Comparison of ENCODE assay signal across 1 cellular context in the genomic region with DNA sequence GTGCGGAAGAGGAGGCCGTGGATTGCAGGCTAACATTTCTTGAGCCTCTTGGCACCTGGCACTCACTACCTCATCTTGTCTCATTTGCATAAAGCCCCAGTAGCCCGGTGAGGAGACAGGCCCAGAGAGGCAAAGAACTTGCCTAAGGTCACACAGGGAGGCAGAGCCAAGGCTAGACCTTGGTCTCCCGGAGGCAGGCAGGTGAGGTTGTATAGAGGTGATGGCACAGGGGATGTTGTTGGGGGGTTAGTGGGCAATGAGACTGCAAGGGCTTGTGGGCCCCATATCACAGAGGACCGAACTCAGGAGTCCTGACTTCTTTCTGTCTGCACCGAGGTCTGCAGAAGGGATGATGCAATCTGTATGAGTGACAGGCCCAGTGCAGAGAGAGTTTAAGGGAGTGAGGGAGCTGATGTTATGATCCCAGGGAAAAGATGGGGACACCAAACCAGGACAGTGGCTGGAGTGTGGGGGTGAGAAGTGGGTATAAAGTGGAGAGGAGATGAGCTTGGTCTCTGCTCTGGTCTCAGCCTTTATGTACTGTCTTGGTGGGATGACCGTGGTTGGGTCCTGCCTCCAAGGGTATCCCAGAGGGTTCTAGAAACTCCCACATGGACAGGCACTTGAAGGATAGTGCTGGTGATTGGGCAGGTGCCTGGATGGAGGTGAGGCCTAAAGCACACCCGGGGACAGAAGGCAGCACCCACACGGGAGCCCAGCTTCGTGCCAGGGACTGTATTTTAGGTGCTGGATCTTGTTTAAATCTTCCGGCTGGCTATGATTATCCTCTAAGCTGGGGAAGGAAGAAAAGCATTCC.
TF ChIP-seq lines count a peak whose summit lies in the region.

No MANE protein-coding gene starts in this region.

TF ChIP-seq in HepG2, 621 proteins besides CTCF, POLR2A, EP300 and RAD21 (continued from another document and continues in another):
- TF ChIP-seq, protein P1, sequence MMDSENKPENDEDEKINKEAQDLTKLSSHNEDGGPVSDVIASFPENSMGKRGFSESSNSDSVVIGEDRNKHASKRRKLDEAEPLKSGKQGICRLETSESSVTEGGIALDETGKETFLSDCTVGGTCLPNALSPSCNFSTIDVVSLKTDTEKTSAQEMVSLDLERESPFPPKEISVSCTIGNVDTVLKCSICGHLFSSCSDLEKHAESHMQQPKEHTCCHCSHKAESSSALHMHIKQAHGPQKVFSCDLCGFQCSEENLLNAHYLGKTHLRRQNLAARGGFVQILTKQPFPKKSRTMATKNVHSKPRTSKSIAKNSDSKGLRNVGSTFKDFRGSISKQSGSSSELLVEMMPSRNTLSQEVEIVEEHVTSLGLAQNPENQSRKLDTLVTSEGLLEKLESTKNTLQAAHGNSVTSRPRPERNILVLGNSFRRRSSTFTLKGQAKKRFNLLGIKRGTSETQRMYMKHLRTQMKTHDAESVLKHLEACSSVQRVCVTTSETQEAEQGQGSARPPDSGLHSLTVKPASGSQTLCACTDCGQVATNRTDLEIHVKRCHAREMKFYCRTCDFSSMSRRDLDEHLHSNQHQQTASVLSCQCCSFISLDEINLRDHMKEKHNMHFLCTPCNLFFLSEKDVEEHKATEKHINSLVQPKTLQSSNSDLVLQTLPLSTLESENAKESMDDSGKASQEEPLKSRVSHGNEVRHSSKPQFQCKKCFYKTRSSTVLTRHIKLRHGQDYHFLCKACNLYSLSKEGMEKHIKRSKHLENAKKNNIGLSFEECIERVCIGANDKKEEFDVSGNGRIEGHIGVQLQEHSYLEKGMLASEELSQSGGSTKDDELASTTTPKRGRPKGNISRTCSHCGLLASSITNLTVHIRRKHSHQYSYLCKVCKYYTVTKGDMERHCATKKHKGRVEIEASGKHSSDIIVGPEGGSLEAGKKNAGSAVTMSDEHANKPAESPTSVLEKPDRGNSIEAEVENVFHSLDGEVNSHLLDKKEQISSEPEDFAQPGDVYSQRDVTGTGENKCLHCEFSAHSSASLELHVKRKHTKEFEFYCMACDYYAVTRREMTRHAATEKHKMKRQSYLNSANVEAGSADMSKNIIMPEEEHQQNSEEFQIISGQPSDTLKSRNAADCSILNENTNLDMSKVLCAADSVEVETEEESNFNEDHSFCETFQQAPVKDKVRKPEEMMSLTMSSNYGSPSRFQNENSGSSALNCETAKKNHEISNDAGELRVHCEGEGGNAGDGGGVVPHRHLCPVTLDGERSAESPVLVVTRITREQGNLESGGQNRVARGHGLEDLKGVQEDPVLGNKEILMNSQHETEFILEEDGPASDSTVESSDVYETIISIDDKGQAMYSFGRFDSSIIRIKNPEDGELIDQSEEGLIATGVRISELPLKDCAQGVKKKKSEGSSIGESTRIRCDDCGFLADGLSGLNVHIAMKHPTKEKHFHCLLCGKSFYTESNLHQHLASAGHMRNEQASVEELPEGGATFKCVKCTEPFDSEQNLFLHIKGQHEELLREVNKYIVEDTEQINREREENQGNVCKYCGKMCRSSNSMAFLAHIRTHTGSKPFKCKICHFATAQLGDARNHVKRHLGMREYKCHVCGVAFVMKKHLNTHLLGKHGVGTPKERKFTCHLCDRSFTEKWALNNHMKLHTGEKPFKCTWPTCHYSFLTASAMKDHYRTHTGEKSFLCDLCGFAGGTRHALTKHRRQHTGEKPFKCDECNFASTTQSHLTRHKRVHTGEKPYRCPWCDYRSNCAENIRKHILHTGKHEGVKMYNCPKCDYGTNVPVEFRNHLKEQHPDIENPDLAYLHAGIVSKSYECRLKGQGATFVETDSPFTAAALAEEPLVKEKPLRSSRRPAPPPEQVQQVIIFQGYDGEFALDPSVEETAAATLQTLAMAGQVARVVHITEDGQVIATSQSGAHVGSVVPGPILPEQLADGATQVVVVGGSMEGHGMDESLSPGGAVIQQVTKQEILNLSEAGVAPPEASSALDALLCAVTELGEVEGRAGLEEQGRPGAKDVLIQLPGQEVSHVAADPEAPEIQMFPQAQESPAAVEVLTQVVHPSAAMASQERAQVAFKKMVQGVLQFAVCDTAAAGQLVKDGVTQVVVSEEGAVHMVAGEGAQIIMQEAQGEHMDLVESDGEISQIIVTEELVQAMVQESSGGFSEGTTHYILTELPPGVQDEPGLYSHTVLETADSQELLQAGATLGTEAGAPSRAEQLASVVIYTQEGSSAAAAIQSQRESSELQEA (CRISPR knock-in tag; IDR thresholded peaks at IDR 0.05; ENCODE audit: not compliant biosample characterization) = peak; percentile 68
- TF ChIP-seq, protein P2, sequence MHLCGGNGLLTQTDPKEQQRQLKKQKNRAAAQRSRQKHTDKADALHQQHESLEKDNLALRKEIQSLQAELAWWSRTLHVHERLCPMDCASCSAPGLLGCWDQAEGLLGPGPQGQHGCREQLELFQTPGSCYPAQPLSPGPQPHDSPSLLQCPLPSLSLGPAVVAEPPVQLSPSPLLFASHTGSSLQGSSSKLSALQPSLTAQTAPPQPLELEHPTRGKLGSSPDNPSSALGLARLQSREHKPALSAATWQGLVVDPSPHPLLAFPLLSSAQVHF (CRISPR knock-in tag; IDR thresholded peaks at IDR 0.05) = no peak
- 0 out of 2 replicates have a peak, but pooled peaks have one; percentile 41 for TF ChIP-seq ZNF343 (CRISPR knock-in tag; IDR thresholded peaks at IDR 0.05)
- TF ChIP-seq, protein P3, sequence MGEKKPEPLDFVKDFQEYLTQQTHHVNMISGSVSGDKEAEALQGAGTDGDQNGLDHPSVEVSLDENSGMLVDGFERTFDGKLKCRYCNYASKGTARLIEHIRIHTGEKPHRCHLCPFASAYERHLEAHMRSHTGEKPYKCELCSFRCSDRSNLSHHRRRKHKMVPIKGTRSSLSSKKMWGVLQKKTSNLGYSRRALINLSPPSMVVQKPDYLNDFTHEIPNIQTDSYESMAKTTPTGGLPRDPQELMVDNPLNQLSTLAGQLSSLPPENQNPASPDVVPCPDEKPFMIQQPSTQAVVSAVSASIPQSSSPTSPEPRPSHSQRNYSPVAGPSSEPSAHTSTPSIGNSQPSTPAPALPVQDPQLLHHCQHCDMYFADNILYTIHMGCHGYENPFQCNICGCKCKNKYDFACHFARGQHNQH (CRISPR knock-in tag; IDR thresholded peaks at IDR 0.05) = 0 out of 2 replicates have a peak, but pooled peaks have one; percentile 10
- TF ChIP-seq RBFOX2 (IDR thresholded peaks at IDR 0.05; ENCODE audit: low read depth, low read length) = peak; percentile 28; the same call in 1 of the 2 replicates
- 0 out of 2 replicates have a peak, but pooled peaks have one; percentile 57 for TF ChIP-seq TSC22D2 (CRISPR knock-in tag; IDR thresholded peaks at IDR 0.05; ENCODE audit: borderline replicate concordance)
- 0 out of 2 replicates have a peak, but pooled peaks have one; percentile 6 for TF ChIP-seq MED1 (CRISPR knock-in tag; IDR thresholded peaks at IDR 0.05)
- TF ChIP-seq ZNF556 (CRISPR knock-in tag; IDR thresholded peaks at IDR 0.05; ENCODE audit: borderline replicate concordance) = 0 out of 2 replicates have a peak, but pooled peaks have one; percentile 21
- TF ChIP-seq, protein P4, sequence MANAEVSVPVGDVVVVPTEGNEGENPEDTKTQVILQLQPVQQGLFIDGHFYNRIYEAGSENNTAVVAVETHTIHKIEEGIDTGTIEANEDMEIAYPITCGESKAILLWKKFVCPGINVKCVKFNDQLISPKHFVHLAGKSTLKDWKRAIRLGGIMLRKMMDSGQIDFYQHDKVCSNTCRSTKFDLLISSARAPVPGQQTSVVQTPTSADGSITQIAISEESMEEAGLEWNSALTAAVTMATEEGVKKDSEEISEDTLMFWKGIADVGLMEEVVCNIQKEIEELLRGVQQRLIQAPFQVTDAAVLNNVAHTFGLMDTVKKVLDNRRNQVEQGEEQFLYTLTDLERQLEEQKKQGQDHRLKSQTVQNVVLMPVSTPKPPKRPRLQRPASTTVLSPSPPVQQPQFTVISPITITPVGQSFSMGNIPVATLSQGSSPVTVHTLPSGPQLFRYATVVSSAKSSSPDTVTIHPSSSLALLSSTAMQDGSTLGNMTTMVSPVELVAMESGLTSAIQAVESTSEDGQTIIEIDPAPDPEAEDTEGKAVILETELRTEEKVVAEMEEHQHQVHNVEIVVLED (CRISPR knock-in tag; IDR thresholded peaks at IDR 0.05; ENCODE audit: borderline replicate concordance) = peak; percentile 36; the same call in 1 of the 2 replicates
- TF ChIP-seq ZNF577 (CRISPR knock-in tag; IDR thresholded peaks at IDR 0.05; ENCODE audit: borderline replicate concordance, low read depth) = no peak
- peak; percentile 93 for TF ChIP-seq KDM1A (CRISPR knock-in tag; IDR thresholded peaks at IDR 0.05)
- TF ChIP-seq, protein P5, sequence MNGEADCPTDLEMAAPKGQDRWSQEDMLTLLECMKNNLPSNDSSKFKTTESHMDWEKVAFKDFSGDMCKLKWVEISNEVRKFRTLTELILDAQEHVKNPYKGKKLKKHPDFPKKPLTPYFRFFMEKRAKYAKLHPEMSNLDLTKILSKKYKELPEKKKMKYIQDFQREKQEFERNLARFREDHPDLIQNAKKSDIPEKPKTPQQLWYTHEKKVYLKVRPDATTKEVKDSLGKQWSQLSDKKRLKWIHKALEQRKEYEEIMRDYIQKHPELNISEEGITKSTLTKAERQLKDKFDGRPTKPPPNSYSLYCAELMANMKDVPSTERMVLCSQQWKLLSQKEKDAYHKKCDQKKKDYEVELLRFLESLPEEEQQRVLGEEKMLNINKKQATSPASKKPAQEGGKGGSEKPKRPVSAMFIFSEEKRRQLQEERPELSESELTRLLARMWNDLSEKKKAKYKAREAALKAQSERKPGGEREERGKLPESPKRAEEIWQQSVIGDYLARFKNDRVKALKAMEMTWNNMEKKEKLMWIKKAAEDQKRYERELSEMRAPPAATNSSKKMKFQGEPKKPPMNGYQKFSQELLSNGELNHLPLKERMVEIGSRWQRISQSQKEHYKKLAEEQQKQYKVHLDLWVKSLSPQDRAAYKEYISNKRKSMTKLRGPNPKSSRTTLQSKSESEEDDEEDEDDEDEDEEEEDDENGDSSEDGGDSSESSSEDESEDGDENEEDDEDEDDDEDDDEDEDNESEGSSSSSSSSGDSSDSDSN (CRISPR knock-in tag; IDR thresholded peaks at IDR 0.05) = 0 out of 2 replicates have a peak, but pooled peaks have one; percentile 19
- TF ChIP-seq, protein P6, sequence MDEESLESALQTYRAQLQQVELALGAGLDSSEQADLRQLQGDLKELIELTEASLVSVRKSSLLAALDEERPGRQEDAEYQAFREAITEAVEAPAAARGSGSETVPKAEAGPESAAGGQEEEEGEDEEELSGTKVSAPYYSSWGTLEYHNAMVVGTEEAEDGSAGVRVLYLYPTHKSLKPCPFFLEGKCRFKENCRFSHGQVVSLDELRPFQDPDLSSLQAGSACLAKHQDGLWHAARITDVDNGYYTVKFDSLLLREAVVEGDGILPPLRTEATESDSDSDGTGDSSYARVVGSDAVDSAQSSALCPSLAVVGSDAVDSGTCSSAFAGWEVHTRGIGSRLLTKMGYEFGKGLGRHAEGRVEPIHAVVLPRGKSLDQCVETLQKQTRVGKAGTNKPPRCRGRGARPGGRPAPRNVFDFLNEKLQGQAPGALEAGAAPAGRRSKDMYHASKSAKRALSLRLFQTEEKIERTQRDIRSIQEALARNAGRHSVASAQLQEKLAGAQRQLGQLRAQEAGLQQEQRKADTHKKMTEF (CRISPR knock-in tag; IDR thresholded peaks at IDR 0.05) = peak; percentile 49; the same call in 1 of the 2 replicates
- TF ChIP-seq GLI4 (CRISPR knock-in tag; IDR thresholded peaks at IDR 0.05; ENCODE audit: borderline replicate concordance) = 0 out of 2 replicates have a peak, but pooled peaks have one; percentile 9
- no peak for TF ChIP-seq ZNF383 (CRISPR knock-in tag; IDR thresholded peaks at IDR 0.05; ENCODE audit: borderline replicate concordance)
- TF ChIP-seq SOX6 (IDR thresholded peaks at IDR 0.05) = no peak
- peak; percentile 55; the same call in 1 of the 2 replicates for TF ChIP-seq SOX6 (CRISPR knock-in tag; IDR thresholded peaks at IDR 0.05)
- TF ChIP-seq ERF (CRISPR knock-in tag; IDR thresholded peaks at IDR 0.05) = 0 out of 2 replicates have a peak, but pooled peaks have one; percentile 0
- 0 out of 2 replicates have a peak, but pooled peaks have one; percentile 52 for TF ChIP-seq FOXK1 (CRISPR knock-in tag; IDR thresholded peaks at IDR 0.05; ENCODE audit: borderline replicate concordance, low read depth)
- no peak for TF ChIP-seq NONO (IDR thresholded peaks at IDR 0.05)
- TF ChIP-seq NONO (CRISPR knock-in tag; conservative IDR thresholded peaks at IDR 0.05) = peak; percentile 69
- TF ChIP-seq, protein P7, sequence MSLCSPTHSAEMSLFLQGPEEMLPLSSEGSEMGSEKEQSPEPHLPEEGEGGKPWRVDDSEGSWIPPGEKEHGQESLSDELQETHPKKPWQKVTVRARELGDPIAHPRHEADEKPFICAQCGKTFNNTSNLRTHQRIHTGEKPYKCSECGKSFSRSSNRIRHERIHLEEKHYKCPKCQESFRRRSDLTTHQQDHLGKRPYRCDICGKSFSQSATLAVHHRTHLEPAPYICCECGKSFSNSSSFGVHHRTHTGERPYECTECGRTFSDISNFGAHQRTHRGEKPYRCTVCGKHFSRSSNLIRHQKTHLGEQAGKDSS (CRISPR knock-in tag; IDR thresholded peaks at IDR 0.05; ENCODE audit: borderline replicate concordance, low read depth) = 0 out of 2 replicates have a peak, but pooled peaks have one; percentile 36
- TF ChIP-seq RBM22 (optimal IDR thresholded peaks at IDR 0.05; ENCODE audit: low read length) = peak; percentile 45
- peak; percentile 79 for TF ChIP-seq ZMYM2 (CRISPR knock-in tag; IDR thresholded peaks at IDR 0.05)
- TF ChIP-seq, protein P8, sequence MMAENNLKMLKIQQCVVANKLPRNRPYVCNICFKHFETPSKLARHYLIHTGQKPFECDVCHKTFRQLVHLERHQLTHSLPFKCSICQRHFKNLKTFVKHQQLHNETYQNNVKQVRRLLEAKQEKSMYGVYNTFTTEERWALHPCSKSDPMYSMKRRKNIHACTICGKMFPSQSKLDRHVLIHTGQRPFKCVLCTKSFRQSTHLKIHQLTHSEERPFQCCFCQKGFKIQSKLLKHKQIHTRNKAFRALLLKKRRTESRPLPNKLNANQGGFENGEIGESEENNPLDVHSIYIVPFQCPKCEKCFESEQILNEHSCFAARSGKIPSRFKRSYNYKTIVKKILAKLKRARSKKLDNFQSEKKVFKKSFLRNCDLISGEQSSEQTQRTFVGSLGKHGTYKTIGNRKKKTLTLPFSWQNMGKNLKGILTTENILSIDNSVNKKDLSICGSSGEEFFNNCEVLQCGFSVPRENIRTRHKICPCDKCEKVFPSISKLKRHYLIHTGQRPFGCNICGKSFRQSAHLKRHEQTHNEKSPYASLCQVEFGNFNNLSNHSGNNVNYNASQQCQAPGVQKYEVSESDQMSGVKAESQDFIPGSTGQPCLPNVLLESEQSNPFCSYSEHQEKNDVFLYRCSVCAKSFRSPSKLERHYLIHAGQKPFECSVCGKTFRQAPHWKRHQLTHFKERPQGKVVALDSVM (CRISPR knock-in tag; IDR thresholded peaks at IDR 0.05) = peak; percentile 78; the same call in 1 of the 2 replicates
- 0 out of 2 replicates have a peak, but pooled peaks have one; percentile 1 for TF ChIP-seq SOX5 (CRISPR knock-in tag; IDR thresholded peaks at IDR 0.05; ENCODE audit: borderline replicate concordance)
- TF ChIP-seq ZNF121 (CRISPR knock-in tag; IDR thresholded peaks at IDR 0.05) = 0 out of 2 replicates have a peak, but pooled peaks have one; percentile 12
- 0 out of 2 replicates have a peak, but pooled peaks have one; percentile 24 for TF ChIP-seq ZNF564 (CRISPR knock-in tag; IDR thresholded peaks at IDR 0.05)
